Comparison of ENCODE assay signal across 19 cellular contexts in genomic region chr6:125155344-125155743, GRCh38. TPM values are rescaled to one million over a fixed set of nuclear protein-coding genes. Genes with fewer than 3 reads are reported as not detected.
DNase-seq lines count a peak whose midpoint lies in the region; ATAC-seq, FAIRE-seq and TF ChIP-seq lines count a peak whose summit lies in the region.
"Had no signal": no experiment of that assay in that cellular context is flagged by ENCODE, and none has a peak within 500 bp of the region (broad histone marks: within the 10 kb centered on the region; RNA-seq: fewer than 3 reads in every experiment).

No MANE protein-coding gene starts in this region.

- 93% methylated on average over 2 of the region's 2 CpGs for WGBS in A549 (ENCODE audit: missing lambda C conversion rate)

- H3K4me3 ChIP-seq in A549, result peak overlapping the region; percentile 82
- H3K4me3 ChIP-seq in PC-9, result peak overlapping the region; percentile 74
- H3K4me3 ChIP-seq in epithelial cell of esophagus (ENCODE audit: low read length), result peak overlapping the region; percentile 89
- H3K4me3 ChIP-seq: SJCRH30 had no signal

- TF ChIP-seq POLR2A in A549 (IDR thresholded peaks at IDR 0.05; ENCODE audit: low read length), result no peak

- H4K20me1 ChIP-seq in PC-9 (ENCODE audit: insufficient read depth), result no peaks in the 10 kb centered on the region

- H3K9me3 Mint-ChIP-seq in progenitor cell of endocrine pancreas (ENCODE audit: low read depth), result no peaks in the 10 kb centered on the region
- H3K9me3 Mint-ChIP-seq: activated T-helper 1 cell treated with anti-CD3 and anti-CD28 coated beads, Interleukin-12 subunit alpha, Interleukin-12 subunit beta, Interleukin-2, Interleukin-4 antibody, amounts not matched to agents 30 ng/mL and 10 ng/mL and 1 ng/mL, durations not matched to agents 14 hours and 24 hours and 36 hours; central memory CD8-positive, alpha-beta T cell; stimulated activated naive CD8-positive, alpha-beta T cell treated with anti-CD3 and anti-CD28 coated beads, Interleukin-15, Interleukin-2, amounts not matched to agents 100 ng/mL and 50 ng/mL, for 24 hours had no signal

- TF ChIP-seq CTCF in A549 (IDR thresholded peaks at IDR 0.05), result no peak
- TF ChIP-seq CTCF in PC-9 (conservative IDR thresholded peaks at IDR 0.05), result no peak
- TF ChIP-seq CTCF in epithelial cell of esophagus (IDR thresholded peaks at IDR 0.05; ENCODE audit: insufficient read depth, low read depth, low read length, missing control alignments), result no peak
- TF ChIP-seq CTCF in progenitor cell of endocrine pancreas (IDR thresholded peaks at IDR 0.05; ENCODE audit: unreplicated experiment), result no peak

- H3K36me3 ChIP-seq in PC-9 (ENCODE audit: low read depth), result peaks cover 16% of the 10 kb centered on the region
- H3K36me3 ChIP-seq: lower lobe of right lung, SJCRH30, uterus had no signal

- BruUV-seq in PC-9 (replicated peaks; lab: Mats Ljungman, UMichigan), result no TSS peak

- H3K27me3 ChIP-seq in PC-9 (ENCODE audit: insufficient read depth, low read depth), result no peaks in the 10 kb centered on the region
- H3K27me3 ChIP-seq: SJCRH30, uterus had no signal

- CTCF ChIA-PET in A549 (lab: Yijun Ruan, JAX) (interaction anchor here (0.6 to 3.2 kb wide), 14 partner anchors 10 to 760 kb away, joined by 3 to 19 read pairs (median 4); no protein-coding TSS in a partner anchor), PC-9 (lab: Charles Lee) (interaction anchor here (0.6 to 0.7 kb wide), 2 partner anchors 8 to 31 kb away, joined by 3 to 4 read pairs; no protein-coding TSS in a partner anchor)

- no peak for TF ChIP-seq RAD21 in A549 (conservative IDR thresholded peaks at IDR 0.05 in 1 of 2, IDR thresholded peaks at IDR 0.05 in 1 of 2)

- intact Hi-C loops in PC-9 (cut with micrococcal nuclease; ENCODE audit: unreplicated experiment), result loop anchor here (2.0 kb wide), 3 partner anchors 47 to 145 kb away; partner anchors contain the start of gene HDDC2

- no peak overlapping the region for H3K27ac Mint-ChIP-seq in progenitor cell of endocrine pancreas
- H3K27ac Mint-ChIP-seq: activated T-helper 1 cell treated with anti-CD3 and anti-CD28 coated beads, Interleukin-12 subunit alpha, Interleukin-12 subunit beta, Interleukin-2, Interleukin-4 antibody, amounts not matched to agents 30 ng/mL and 10 ng/mL and 1 ng/mL, durations not matched to agents 14 hours and 24 hours and 36 hours; stimulated activated naive CD8-positive, alpha-beta T cell treated with anti-CD3 and anti-CD28 coated beads, Interleukin-15, Interleukin-2, amounts not matched to agents 100 ng/mL and 50 ng/mL, for 24 hours had no signal

- peak overlapping the region; percentile 77 for H3K4me2 ChIP-seq in A549
- H3K4me2 ChIP-seq in PC-9, result peak overlapping the region; percentile 86

- ATAC-seq in A549, result no peak
- no peak for ATAC-seq in HG03521 (IDR thresholded peaks at IDR 0.05; ENCODE audit: unreplicated experiment)
- ATAC-seq in HG02970 (IDR thresholded peaks at IDR 0.05; ENCODE audit: low FRiP score, unreplicated experiment), result no peak
- ATAC-seq in HG02763 (IDR thresholded peaks at IDR 0.05; ENCODE audit: unreplicated experiment), result no peak

- peak overlapping the region; percentile 93 for H3K4me3 Mint-ChIP-seq in progenitor cell of endocrine pancreas (ENCODE audit: low read depth)

- POLR2A ChIA-PET in A549 (lab: Yijun Ruan, JAX), result no interaction called here
- POLR2A ChIA-PET in PC-9 (lab: Charles Lee; ENCODE audit: unreplicated experiment), result no interaction called here

- H3K9me2 ChIP-seq in PC-9 (ENCODE audit: insufficient read depth), result no peaks in the 10 kb centered on the region

- H3K9me3 ChIP-seq in A549 (no peaks in the 10 kb centered on the region), PC-9 (ENCODE audit: insufficient read depth, low read depth) (no peaks in the 10 kb centered on the region)
- H3K9me3 ChIP-seq: lower lobe of right lung, SJCRH30, uterus had no signal

- no peak for FAIRE-seq in A549 (lab: Jason Lieb, UNC)

- H2AFZ ChIP-seq in PC-9, result peak overlapping the region; percentile 91

- H3K27me3 Mint-ChIP-seq in progenitor cell of endocrine pancreas, result peaks cover 16% of the 10 kb centered on the region

- H3K79me2 ChIP-seq in PC-9 (ENCODE audit: low read depth), result peaks cover 57% of the 10 kb centered on the region

- no peak for DNase-seq in A549 (ENCODE audit: low read depth in 1 of 2, low spot score in 1 of 2)
- DNase-seq in PC-9, result no peak
- DNase-seq in epithelial cell of esophagus (ENCODE audit: low read depth), result no peak
- no peak for DNase-seq in progenitor cell of endocrine pancreas (ENCODE audit: low spot score, unreplicated experiment)
- DNase-seq in NCI-H2029 (lab: John Stamatoyannopoulos, UW), result no peak
- DNase-seq: KG1, NCI-H1105, NCI-H2107, right cardiac atrium, SJCRH30 had no signal

- H3K27ac ChIP-seq in A549 (peak overlapping the region; percentile 85 to 91; a peak in 5 of 6 replicates), PC-9 (peak overlapping the region; percentile 63)
- H3K27ac ChIP-seq: lower lobe of right lung, SJCRH30 had no signal

- H3F3A ChIP-seq in PC-9 (ENCODE audit: insufficient read depth, low read depth), result peaks cover 7% of the 10 kb centered on the region; the same call in 1 of the 2 replicates

- peaks cover 10% of the 10 kb centered on the region; the same call in 1 of the 3 replicates for H3K4me1 ChIP-seq in A549
- peaks cover 27% of the 10 kb centered on the region for H3K4me1 ChIP-seq in PC-9 (replicated peaks; ENCODE audit: insufficient read depth)
- H3K4me1 ChIP-seq: SJCRH30, uterus had no signal

- H3K36me3 Mint-ChIP-seq in progenitor cell of endocrine pancreas (ENCODE audit: insufficient read depth), result peaks cover 5% of the 10 kb centered on the region

- H3K4me1 Mint-ChIP-seq in progenitor cell of endocrine pancreas (ENCODE audit: low read depth), result peaks cover 2% of the 10 kb centered on the region
- H3K4me1 Mint-ChIP-seq: central memory CD8-positive, alpha-beta T cell had no signal

- TF ChIP-seq EP300 in A549 (IDR thresholded peaks at IDR 0.05), result no peak

TF ChIP-seq in A549, 52 proteins besides CTCF, POLR2A, EP300 and RAD21:
- TF ChIP-seq POLR2AphosphoS2 (conservative IDR thresholded peaks at IDR 0.05; ENCODE audit: low read length) (no peak), SMC3 (IDR thresholded peaks at IDR 0.05) (no peak), CBX2 (IDR thresholded peaks at IDR 0.05; ENCODE audit: borderline replicate concordance, low read depth) (no peak), ESRRA (IDR thresholded peaks at IDR 0.05; ENCODE audit: borderline replicate concordance, low read length) (no peak), ZC3H11A (IDR thresholded peaks at IDR 0.05) (no peak), NFE2L2 (conservative IDR thresholded peaks at IDR 0.05; ENCODE audit: low read length) (no peak), MYC (IDR thresholded peaks at IDR 0.05; ENCODE audit: borderline replicate concordance, low read length) (no peak), SREBF2 (IDR thresholded peaks at IDR 0.05) (no peak), CEBPB (IDR thresholded peaks at IDR 0.05) (no peak), HDAC2 (IDR thresholded peaks at IDR 0.05) (no peak), JUN (IDR thresholded peaks at IDR 0.05) (no peak), ZFP36 (IDR thresholded peaks at IDR 0.05; ENCODE audit: borderline replicate concordance, partially characterized antibody) (no peak)

RNA-seq across cellular contexts. Expression of gene TPD52L1, which starts 1.8 kb away (rescaled TPM):
- polyA plus RNA-seq in A549 (2011; rRNA removed) (119 and 144 TPM in 2 replicates), A549 (2017; fragmentation: RNase III; extraction: RNeasy Plus Mini Kit Qiagen cat#74134 plus additional on column Dnase treatment) (80.0 to 115 TPM (median 90.1 TPM) in 3 replicates)
- polyA plus RNA-seq in A549 (2012; cell fraction: cytosol; rRNA removed), result 104 and 114 TPM in 2 replicates
- 39.4 and 46.1 TPM in 2 replicates for polyA plus RNA-seq in A549 (2012; cell fraction: nucleus; rRNA removed)
- polyA minus RNA-seq in A549 (2011; rRNA and poly(A)+ RNA removed), result 28.6 and 30.4 TPM in 2 replicates
- total RNA-seq in PC-9 (2021) (184 and 203 TPM in 2 replicates), progenitor cell of endocrine pancreas (33.8 and 39.6 TPM in 2 replicates)
- total RNA-seq: OCI-LY7, SJCRH30 had no signal
